25 cellular contexts compared by ENCODE assay signal in genomic region chr13:33707449-33707848, GRCh38.
"Had no signal": no experiment of that assay in that cellular context is flagged by ENCODE, and none has a peak within 500 bp of the region (broad histone marks: within the 10 kb centered on the region; RNA-seq: fewer than 3 reads in every experiment).

No MANE protein-coding gene starts in this region.

- H3K27ac ChIP-seq: stomach, suprapubic skin, testis, thoracic aorta, thyroid gland, tibial artery, tibial nerve, transverse colon, upper lobe of left lung, upper lobe of right lung, uterus had no signal

- H3K4me1 ChIP-seq: stomach, testis, thyroid gland, transverse colon, upper lobe of left lung, upper lobe of right lung, uterus had no signal

- H3K9me3 ChIP-seq: suprapubic skin, testis, thyroid gland, upper lobe of right lung had no signal

- ATAC-seq: stimulated activated effector memory CD8-positive, alpha-beta T cell treated with anti-CD3 and anti-CD28 coated beads, Interleukin-12 subunit alpha, Interleukin-12 subunit beta, amount 100 ng/mL, for 72 hours; stimulated activated memory B cell treated with anti-CD40 and anti-IgM and Interleukin-4, amounts not matched to agents 10 μg/mL and 1 μg/mL and 100 μg/mL, for 72 hours; stimulated activated naive B cell treated with anti-CD40 and anti-IgM and Interleukin-4, amounts not matched to agents 10 μg/mL and 1 μg/mL and 100 μg/mL, for 72 hours; stimulated activated naive CD8-positive, alpha-beta T cell treated with anti-CD3 and anti-CD28 coated beads, Interleukin-15, amount 100 ng/mL, for 72 hours; stimulated activated naive CD8-positive, alpha-beta T cell treated with anti-CD3 and anti-CD28 coated beads, Interleukin-15, Interleukin-2, amounts not matched to agents 100 U/mL and 50 U/mL, for 24 hours; upper lobe of right lung had no signal

- DNase-seq: stimulated activated CD4-positive, alpha-beta T cell treated with anti-CD3 and anti-CD28 coated beads, Interleukin-2, amount 100 ng/mL, for 48 hours; stimulated activated CD4-positive, alpha-beta T cell treated with anti-CD3 and anti-CD28 coated beads, Interleukin-4, amount 100 ng/mL, for 1 hour; stimulated activated CD4-positive, alpha-beta T cell treated with anti-CD3 and anti-CD28 coated beads, Interleukin-4, amount 100 ng/mL, for 24 hours; stimulated activated CD4-positive, alpha-beta T cell treated with anti-CD3 and anti-CD28 coated beads, Interleukin-4, amount 100 ng/mL, for 4 hours; stimulated activated CD8-positive, alpha-beta memory T cell treated with anti-CD3 and anti-CD28 coated beads, Interleukin-4, amount 100 ng/mL, for 48 hours; stimulated activated naive B cell treated with anti-CD40 and anti-IgM and Interleukin-4, amounts not matched to agents 10 μg/mL and 1 μg/mL and 100 μg/mL, for 72 hours; stimulated activated naive CD4-positive, alpha-beta T cell; stimulated activated naive CD4-positive, alpha-beta T cell treated with Interleukin-2 at 50 U/mL for 16 hours; stimulated activated naive CD8-positive, alpha-beta T cell treated with anti-CD3 and anti-CD28 coated beads, Interleukin-15, amount 100 ng/mL, for 72 hours; stimulated activated naive CD8-positive, alpha-beta T cell treated with anti-CD3 and anti-CD28 coated beads, Interleukin-15, Interleukin-2, amounts not matched to agents 100 U/mL and 50 U/mL, for 24 hours; stomach; substantia nigra; testis; thyroid gland; tibial artery; transverse colon; trophoblast cell; upper lobe of left lung; upper lobe of right lung; uterus had no signal

- H3K36me3 ChIP-seq: stomach, suprapubic skin, thoracic aorta, thyroid gland, tibial artery, tibial nerve, transverse colon, upper lobe of left lung, upper lobe of right lung, uterus had no signal

- H3K27me3 ChIP-seq: stomach, suprapubic skin, testis, thyroid gland, tibial artery, tibial nerve, transverse colon, upper lobe of left lung, upper lobe of right lung, uterus had no signal

- H3K4me3 ChIP-seq: stomach, suprapubic skin, testis, thoracic aorta, thyroid gland, tibial artery, tibial nerve, transverse colon, upper lobe of left lung, upper lobe of right lung, uterus had no signal
